13 cellular contexts compared by ENCODE assay signal in genomic region chr1:22870201-22870871, GRCh38.
DNase-seq lines count a peak whose midpoint lies in the region; ATAC-seq and TF ChIP-seq lines count a peak whose summit lies in the region.
"Had no signal": no experiment of that assay in that cellular context is flagged by ENCODE, and none has a peak within 500 bp of the region (broad histone marks: within the 10 kb centered on the region; RNA-seq: fewer than 3 reads in every experiment).

No MANE protein-coding gene starts in this region.

- no peaks in the 10 kb centered on the region for H3K4me1 ChIP-seq in adipocyte (ENCODE audit: control insufficient read depth, insufficient read depth, low read length)
- no peaks in the 10 kb centered on the region for H3K4me1 ChIP-seq in upper lobe of right lung
- H3K4me1 ChIP-seq: Peyer's patch, right lobe of liver had no signal

- H3K9me3 ChIP-seq in adipocyte (ENCODE audit: control insufficient read depth, low read length) (peaks cover 7% of the 10 kb centered on the region), upper lobe of right lung (no peaks in the 10 kb centered on the region)
- H3K9me3 ChIP-seq: right lobe of liver had no signal

- intact Hi-C loops in upper lobe of right lung (cut with DNase I), result no loop called here

- ATAC-seq in upper lobe of right lung, result peak; percentile 27
- no peak for ATAC-seq in GM21737 (IDR thresholded peaks at IDR 0.05; ENCODE audit: unreplicated experiment)
- no peak for ATAC-seq in GM19452 (IDR thresholded peaks at IDR 0.05; ENCODE audit: unreplicated experiment)
- ATAC-seq: GM12878, right lobe of liver had no signal

- H3K9ac ChIP-seq in adipocyte (ENCODE audit: low read length), result no peak overlapping the region

- DNase-seq in NCI-H82 (lab: John Stamatoyannopoulos, UW) (peak; percentile 69), NCI-H82 treated with DMSO at 0.1 percent for 48 hours (lab: John Stamatoyannopoulos, UW; ENCODE audit: unreplicated experiment) (no peak), adipocyte (ENCODE audit: low read depth) (peak; percentile 22), islet precursor cell (peak; percentile 66), upper lobe of right lung (no peak)
- DNase-seq in stimulated activated CD8-positive, alpha-beta memory T cell treated with anti-CD3 and anti-CD28 coated beads, Interleukin-4, amount 100 ng/mL, for 48 hours, result no peak
- DNase-seq: 8988T; activated CD8-positive, alpha-beta memory T cell treated with anti-CD3 and anti-CD28 coated beads, Interleukin-2, amount 50 U/mL, for 4 hours; Peyer's patch; right lobe of liver had no signal

- no peak overlapping the region for H3K27ac ChIP-seq in upper lobe of right lung
- H3K27ac ChIP-seq: Peyer's patch, right lobe of liver had no signal

- no peak for TF ChIP-seq CTCF in upper lobe of right lung (IDR thresholded peaks at IDR 0.05)

- H3K36me3 ChIP-seq in adipocyte (ENCODE audit: control insufficient read depth, insufficient read depth, low read length, severe bottlenecking) (no peaks in the 10 kb centered on the region), upper lobe of right lung (no peaks in the 10 kb centered on the region)
- H3K36me3 ChIP-seq: right lobe of liver had no signal

- H3K27me3 ChIP-seq in adipocyte (replicated peaks; ENCODE audit: control insufficient read depth, insufficient read depth, low read length), result peaks cover 5% of the 10 kb centered on the region
- no peaks in the 10 kb centered on the region for H3K27me3 ChIP-seq in upper lobe of right lung
- H3K27me3 ChIP-seq: Peyer's patch, right lobe of liver had no signal

- H3K4me3 ChIP-seq in adipocyte (ENCODE audit: low read length), result no peak overlapping the region
- no peak overlapping the region for H3K4me3 ChIP-seq in upper lobe of right lung
- H3K4me3 ChIP-seq: GM12878, Peyer's patch, right lobe of liver had no signal

Comparison
In these comparisons a context has a peak if more than half of its experiments do, and no peak if none do; other contexts are left out.
1. DNase-seq: peak in NCI-H82 (single experiment), adipocyte (single experiment) and islet precursor cell (single experiment); none in NCI-H82 treated with DMSO at 0.1 percent for 48 hours (single experiment), upper lobe of right lung (single experiment) and stimulated activated CD8-positive, alpha-beta memory T cell treated with anti-CD3 and anti-CD28 coated beads, Interleukin-4, amount 100 ng/mL, for 48 hours (single experiment).